In genomic region chr1:10950316-10951172, GRCh38 we compare ENCODE assay signal across 23 cellular contexts.
DNase-seq lines count a peak whose midpoint lies in the region; ATAC-seq, FAIRE-seq and TF ChIP-seq lines count a peak whose summit lies in the region.
"Had no signal": no experiment of that assay in that cellular context is flagged by ENCODE, and none has a peak within 500 bp of the region (broad histone marks: within the 10 kb centered on the region; RNA-seq: fewer than 3 reads in every experiment).

No MANE protein-coding gene starts in this region.

- H3K4me1 ChIP-seq in SK-N-SH (ENCODE audit: control insufficient read depth in 1 of 2, insufficient read depth in 2 of 2, low read depth in 1 of 2, low read length in 1 of 2) = peaks cover 0 to 33% of the 10 kb centered on the region in 2 experiments; a peak in 2 of 4 replicates
- H3K4me1 ChIP-seq in HEK293 (ENCODE audit: control insufficient read depth, insufficient read depth, low read length) = no peaks in the 10 kb centered on the region
- H3K4me1 ChIP-seq in H1 (replicated peaks in 1 of 4; ENCODE audit: control insufficient read depth in 3 of 4, insufficient read depth in 4 of 4, low read length in 3 of 4) = no peaks in the 10 kb centered on the region; a peak in 1 of 7 replicates
- no peaks in the 10 kb centered on the region for H3K4me1 ChIP-seq in trophoblast cell (ENCODE audit: control insufficient read depth in 1 of 2, insufficient read depth in 2 of 2, low read length in 2 of 2)
- H3K4me1 ChIP-seq: Caco-2, SJCRH30 had no signal

- no peak overlapping the region for H3K18ac ChIP-seq in H1 (ENCODE audit: extremely low read depth, low read length)
- H3K18ac ChIP-seq in trophoblast cell (ENCODE audit: low read length) = no peak overlapping the region

- intact Hi-C loops in activated CD8-positive, alpha-beta T cell treated with anti-CD3 and anti-CD28 coated beads for 36 hours (cut with micrococcal nuclease) = no loop called here

- H2AK5ac ChIP-seq in H1 (ENCODE audit: low read depth, low read length) (no peak overlapping the region), trophoblast cell (ENCODE audit: low read length) (no peak overlapping the region)

- H3K9me2 ChIP-seq in SK-N-SH = no peaks in the 10 kb centered on the region

- no peaks in the 10 kb centered on the region for H3K36me3 Mint-ChIP-seq in activated CD8-positive, alpha-beta T cell treated with anti-CD3 and anti-CD28 coated beads for 36 hours (ENCODE audit: low read depth)

- H4K12ac ChIP-seq in trophoblast cell (ENCODE audit: low read depth, low read length) = no peak overlapping the region

- peak; percentile 56 for DNase-seq in SK-N-SH
- DNase-seq in H1 (ENCODE audit: low read depth in 1 of 2, low spot score in 2 of 2) = no peak
- DNase-seq in trophoblast cell = peak; percentile 26 to 62
- no peak for DNase-seq in activated T-cell treated with anti-CD3 and anti-CD28 coated beads for 4 hours
- DNase-seq in SIG-M5 (lab: John Stamatoyannopoulos, UW) = no peak
- DNase-seq in activated CD8-positive, alpha-beta T cell treated with anti-CD3 and anti-CD28 coated beads for 36 hours = no peak
- DNase-seq: Caco-2, GOT3, NCI-H1105 treated with DMSO at 0.1 percent for 48 hours, NCI-H1694 treated with DMSO at 0.1 percent for 48 hours, NCI-H2107, NCI-H2227 treated with DMSO at 0.1 percent for 48 hours, NCI-H524, NCI-H82, PC-3, SJCRH30 had no signal

- CTCF ChIA-PET in SK-N-SH (lab: Yijun Ruan, JAX) (interaction anchor here (0.7 to 3.1 kb wide), 5 partner anchors 9 to 436 kb away, joined by 3 to 16 read pairs (median 3); no protein-coding TSS in a partner anchor), HEK293 (lab: Yijun Ruan, JAX) (interaction anchor here (0.6 to 0.9 kb wide), 3 partner anchors 12 to 300 kb away, joined by 3 read pairs; no protein-coding TSS in a partner anchor), H1 (lab: Charles Lee; ENCODE audit: partially characterized antibody) (interaction anchor here (1.0 to 4.9 kb wide), 5 partner anchors 8 to 220 kb away, joined by 3 to 29 read pairs (median 3); no protein-coding TSS in a partner anchor)
- CTCF ChIA-PET in activated CD8-positive, alpha-beta T cell treated with anti-CD3 and anti-CD28 coated beads for 36 hours (lab: Charles Lee) = interaction anchor here (1.0 kb wide), 1 partner anchor 9 kb away, joined by 3 read pairs; no protein-coding TSS in a partner anchor

- H3K56ac ChIP-seq in H1 (replicated peaks; ENCODE audit: insufficient read length, low read depth, low read length) = no peak overlapping the region

- H3K27me3 ChIP-seq in SK-N-SH (ENCODE audit: insufficient read depth) = 0 out of 2 replicates have a peak, but pooled peaks cover 3% of the 10 kb centered on the region
- no peaks in the 10 kb centered on the region for H3K27me3 ChIP-seq in H1 (replicated peaks in 1 of 4; ENCODE audit: control insufficient read depth in 3 of 4, extremely low read depth in 1 of 4, insufficient read depth in 3 of 4, low read length in 3 of 4)
- H3K27me3 ChIP-seq in trophoblast cell (ENCODE audit: insufficient read depth, low read length) = no peaks in the 10 kb centered on the region

- H3K23ac ChIP-seq in H1 (ENCODE audit: insufficient read length) (no peak overlapping the region), trophoblast cell (ENCODE audit: low read length) (no peak overlapping the region)

- no peak overlapping the region for H3K4me3 Mint-ChIP-seq in activated CD8-positive, alpha-beta T cell treated with anti-CD3 and anti-CD28 coated beads for 36 hours
- H3K4me3 Mint-ChIP-seq: B cell had no signal

- H3F3A ChIP-seq in SK-N-SH (replicated peaks; ENCODE audit: insufficient read depth) = no peaks in the 10 kb centered on the region

- H3K9ac ChIP-seq in SK-N-SH (no peak overlapping the region), H1 (replicated peaks in 1 of 4; ENCODE audit: extremely low read depth in 1 of 4, low read depth in 3 of 4, low read length in 3 of 4) (no peak overlapping the region), trophoblast cell (ENCODE audit: low read length) (no peak overlapping the region)

- H2BK15ac ChIP-seq in H1 (ENCODE audit: low read length) = no peak overlapping the region

- H3K14ac ChIP-seq in H1 (ENCODE audit: insufficient read length) (no peak overlapping the region), trophoblast cell (ENCODE audit: low read length) (no peak overlapping the region)

- H3K36me3 ChIP-seq in SK-N-SH (replicated peaks in 1 of 2; ENCODE audit: control insufficient read depth in 1 of 2, insufficient read depth in 2 of 2, low read length in 1 of 2) = no peaks in the 10 kb centered on the region
- H3K36me3 ChIP-seq in HEK293 (ENCODE audit: control insufficient read depth in 2 of 2, insufficient read depth in 1 of 2, low read length in 2 of 2) = no peaks in the 10 kb centered on the region
- H3K36me3 ChIP-seq in H1 (ENCODE audit: control insufficient read depth in 2 of 4, insufficient read depth in 4 of 4, low read length in 3 of 4) = no peaks in the 10 kb centered on the region
- no peaks in the 10 kb centered on the region for H3K36me3 ChIP-seq in trophoblast cell (ENCODE audit: control insufficient read depth in 1 of 2, insufficient read depth in 2 of 2, low read length in 2 of 2)
- H3K36me3 ChIP-seq: SJCRH30 had no signal

- H3K27ac Mint-ChIP-seq in activated CD8-positive, alpha-beta T cell treated with anti-CD3 and anti-CD28 coated beads for 36 hours = no peak overlapping the region
- H3K27ac Mint-ChIP-seq: B cell had no signal

- H3K27ac ChIP-seq in SK-N-SH (ENCODE audit: low read depth in 2 of 2, low read length in 1 of 2) = peak overlapping the region in 1 of 2 experiments; percentile 48; a peak in 1 of 4 replicates
- H3K27ac ChIP-seq in HEK293 (ENCODE audit: extremely low read depth, low read depth, low read length) = no peak overlapping the region
- no peak overlapping the region for H3K27ac ChIP-seq in H1 (ENCODE audit: low read depth, low read length)
- no peak overlapping the region for H3K27ac ChIP-seq in trophoblast cell (ENCODE audit: low read depth, low read length)
- H3K27ac ChIP-seq: RWPE1, SJCRH30 had no signal

- no peaks in the 10 kb centered on the region for H3K79me2 ChIP-seq in SK-N-SH (ENCODE audit: insufficient read depth)
- no peaks in the 10 kb centered on the region for H3K79me2 ChIP-seq in H1 (ENCODE audit: control insufficient read depth in 1 of 2, insufficient read depth in 2 of 2, low read length in 2 of 2)
- no peaks in the 10 kb centered on the region for H3K79me2 ChIP-seq in trophoblast cell (ENCODE audit: control insufficient read depth, insufficient read depth, low read length, poor library complexity)

- H3K4me3 ChIP-seq in SK-N-SH (ENCODE audit: low read depth in 2 of 2, low read length in 1 of 2) (no peak overlapping the region), HEK293 (ENCODE audit: low read depth, low read length) (no peak overlapping the region), H1 (ENCODE audit: extremely low read depth in 1 of 4, insufficient read depth in 2 of 4, low read depth in 3 of 4, low read length in 4 of 4) (no peak overlapping the region), trophoblast cell (ENCODE audit: low read depth, low read length) (no peak overlapping the region)
- H3K4me3 ChIP-seq: GM12878, K562, SJCRH30 had no signal

- H3K79me1 ChIP-seq in H1 (ENCODE audit: low read depth, low read length) (no peaks in the 10 kb centered on the region), trophoblast cell (ENCODE audit: low read length) (no peaks in the 10 kb centered on the region)

- H4K20me1 ChIP-seq in SK-N-SH (ENCODE audit: insufficient read depth) = no peaks in the 10 kb centered on the region
- H4K20me1 ChIP-seq in H1 (replicated peaks in 1 of 2; ENCODE audit: control insufficient read depth in 1 of 2, insufficient read depth in 2 of 2, low read length in 2 of 2) = no peaks in the 10 kb centered on the region

- TF ChIP-seq CTCF in SK-N-SH (IDR thresholded peaks at IDR 0.05) (no peak), HEK293 (tag by site-specific recombination; IDR thresholded peaks at IDR 0.05) (no peak), H1 (IDR thresholded peaks at IDR 0.05; ENCODE audit: control extremely low read depth in 1 of 3, insufficient read depth in 1 of 3, low read depth in 1 of 3, low read length in 3 of 3) (no peak)
- no peak for TF ChIP-seq CTCF in activated CD8-positive, alpha-beta T cell treated with anti-CD3 and anti-CD28 coated beads for 36 hours (IDR thresholded peaks at IDR 0.05)

- H3K9me3 Mint-ChIP-seq in activated CD8-positive, alpha-beta T cell treated with anti-CD3 and anti-CD28 coated beads for 36 hours = no peaks in the 10 kb centered on the region

- TF ChIP-seq POLR2A in H1 (IDR thresholded peaks at IDR 0.05; ENCODE audit: control extremely low read depth in 1 of 2, low read depth in 2 of 2, low read length in 2 of 2) = no peak

- H3K4ac ChIP-seq in H1 (replicated peaks; ENCODE audit: insufficient read length, low read depth, low read length) = no peak overlapping the region
- no peak overlapping the region for H3K4ac ChIP-seq in trophoblast cell (ENCODE audit: low read depth, low read length)

- POLR2A ChIA-PET in SK-N-SH (lab: Yijun Ruan, JAX) = no interaction called here
- POLR2A ChIA-PET in HEK293 (lab: Yijun Ruan, JAX) = interaction anchor here (0.8 kb wide), 1 partner anchor 17 kb away, joined by 3 read pairs; no protein-coding TSS in a partner anchor
- POLR2A ChIA-PET in H1 (lab: Charles Lee; ENCODE audit: partially characterized antibody) = no interaction called here
- POLR2A ChIA-PET in activated CD8-positive, alpha-beta T cell treated with anti-CD3 and anti-CD28 coated beads for 36 hours (lab: Charles Lee) = no interaction called here

- TF ChIP-seq RAD21 in SK-N-SH (IDR thresholded peaks at IDR 0.05; ENCODE audit: low read length) = no peak
- TF ChIP-seq RAD21 in H1 (IDR thresholded peaks at IDR 0.05 in 1 of 2, conservative IDR thresholded peaks at IDR 0.05 in 1 of 2; ENCODE audit: low read depth in 2 of 2, low read length in 2 of 2) = no peak

- H4K91ac ChIP-seq in H1 (replicated peaks; ENCODE audit: insufficient read length, low read length) (no peak overlapping the region), trophoblast cell (ENCODE audit: low read depth, low read length) (no peak overlapping the region)

- no peak for FAIRE-seq in H1 (lab: Jason Lieb, UNC)
- FAIRE-seq: GM12878, GM18507, K562 had no signal

- no peak for ATAC-seq in SK-N-SH treated with all-trans-retinoic acid at 6 μM for 48 hours
- no peak for ATAC-seq in activated CD8-positive, alpha-beta T cell treated with anti-CD3 and anti-CD28 coated beads for 36 hours
- ATAC-seq: GM12878, K562, PC-3 had no signal

- H4K8ac ChIP-seq in H1 (ENCODE audit: extremely low read depth, insufficient read depth, low read length) (no peak overlapping the region; the same call in 1 of the 2 replicates), trophoblast cell (ENCODE audit: low read depth, low read length) (no peak overlapping the region)

- H3K9me3 ChIP-seq in SK-N-SH (no peaks in the 10 kb centered on the region), HEK293 (ENCODE audit: control insufficient read depth, insufficient read depth, low read depth, low read length) (no peaks in the 10 kb centered on the region), H1 (ENCODE audit: insufficient read depth in 2 of 2, low read depth in 1 of 2, low read length in 1 of 2) (no peaks in the 10 kb centered on the region), trophoblast cell (ENCODE audit: insufficient read depth, low read depth, low read length) (no peaks in the 10 kb centered on the region)
- H3K9me3 ChIP-seq: Caco-2, SJCRH30 had no signal

- H2BK12ac ChIP-seq in H1 (ENCODE audit: low read depth, low read length) (no peak overlapping the region), trophoblast cell (ENCODE audit: low read length) (no peak overlapping the region)

- H3K27me3 Mint-ChIP-seq in activated CD8-positive, alpha-beta T cell treated with anti-CD3 and anti-CD28 coated beads for 36 hours = peaks cover 2% of the 10 kb centered on the region

- no peak overlapping the region for H4K5ac ChIP-seq in H1 (ENCODE audit: insufficient read length, low read depth, low read length)

- no peak overlapping the region for H2BK20ac ChIP-seq in H1 (ENCODE audit: low read length)

- H3K4me2 ChIP-seq in SK-N-SH (no peak overlapping the region), H1 (ENCODE audit: insufficient read depth in 1 of 2, low read depth in 2 of 2, low read length in 2 of 2) (no peak overlapping the region), trophoblast cell (ENCODE audit: low read length) (no peak overlapping the region)

- H3K23me2 ChIP-seq in H1 (ENCODE audit: low read depth, low read length) = no peaks in the 10 kb centered on the region

- no peaks in the 10 kb centered on the region for H3K4me1 Mint-ChIP-seq in activated CD8-positive, alpha-beta T cell treated with anti-CD3 and anti-CD28 coated beads for 36 hours (ENCODE audit: low read depth)
- H3K4me1 Mint-ChIP-seq: B cell had no signal

- no peak overlapping the region for H2BK120ac ChIP-seq in H1 (replicated peaks; ENCODE audit: low read depth, low read length)
- H2BK120ac ChIP-seq in trophoblast cell (ENCODE audit: insufficient read depth, low read length, poor library complexity) = no peak overlapping the region

- H2AFZ ChIP-seq in SK-N-SH (ENCODE audit: low read depth) (no peak overlapping the region), H1 (ENCODE audit: low read length) (no peak overlapping the region), trophoblast cell (ENCODE audit: insufficient read depth, low read length, poor library complexity) (no peak overlapping the region)

- WGBS in SK-N-SH (ENCODE audit: low lambda C conversion rate) = 84% methylated on average over 14 of the region's 17 CpGs
- WGBS in H1 (ENCODE audit: extremely low coverage in 1 of 2, insufficient coverage in 1 of 2, insufficient read length in 1 of 2, insufficient replicate concordance in 2 of 2, low coverage in 1 of 2, low lambda C conversion rate in 2 of 2, missing lambda C conversion rate in 1 of 2), 2 experiments = 94% methylated on average over 17 of the region's 17 CpGs; no CpG with 5 or more reads in 1 of the 2 experiments
- no CpG with 5 or more reads among the region's 17 CpGs for WGBS in trophoblast cell (ENCODE audit: extremely low coverage, insufficient coverage, insufficient read length)

- peak overlapping the region; percentile 12; the same call in 1 of the 2 replicates for H2BK5ac ChIP-seq in H1 (ENCODE audit: low read depth, low read length)
- H2BK5ac ChIP-seq in trophoblast cell (ENCODE audit: low read depth, low read length, poor library complexity) = no peak overlapping the region

- TF ChIP-seq EP300 in SK-N-SH (IDR thresholded peaks at IDR 0.05; ENCODE audit: borderline replicate concordance in 1 of 2, low read depth in 1 of 2, low read length in 1 of 2) = no peak
- TF ChIP-seq EP300 in H1 (IDR thresholded peaks at IDR 0.05; ENCODE audit: borderline replicate concordance in 1 of 2, low read depth in 2 of 2, low read length in 2 of 2) = no peak

Comparison
In these comparisons a context has a peak if more than half of its experiments do, and no peak if none do; other contexts are left out.
1. DNase-seq: peak in SK-N-SH (single experiment) and trophoblast cell (2 of 2); none in H1 (0 of 2), activated T-cell treated with anti-CD3 and anti-CD28 coated beads for 4 hours (single experiment), SIG-M5 (single experiment) and activated CD8-positive, alpha-beta T cell treated with anti-CD3 and anti-CD28 coated beads for 36 hours (single experiment).